1 cellular context compared by ENCODE assay signal in genomic region chr6:27758471-27758870, GRCh38.
TF ChIP-seq lines count a peak whose summit lies in the region.

No MANE protein-coding gene starts in this region.

TF ChIP-seq in WTC11, 78 proteins besides CTCF, POLR2A, EP300 and RAD21 (continued from another document):
- TF ChIP-seq ARID4B (CRISPR knock-in tag; IDR thresholded peaks at IDR 0.05; ENCODE audit: borderline replicate concordance) (no peak), E2F4 (CRISPR knock-in tag; IDR thresholded peaks at IDR 0.05; ENCODE audit: borderline replicate concordance, low read depth) (no peak), SMAD4 (CRISPR knock-in tag; IDR thresholded peaks at IDR 0.05) (no peak), ZNF121 (CRISPR knock-in tag; IDR thresholded peaks at IDR 0.05) (no peak), SMAD3 (CRISPR knock-in tag; IDR thresholded peaks at IDR 0.05; ENCODE audit: borderline replicate concordance) (no peak), NR3C1 (CRISPR knock-in tag; conservative IDR thresholded peaks at IDR 0.05; ENCODE audit: low read depth) (no peak)
- TF ChIP-seq, protein P1, sequence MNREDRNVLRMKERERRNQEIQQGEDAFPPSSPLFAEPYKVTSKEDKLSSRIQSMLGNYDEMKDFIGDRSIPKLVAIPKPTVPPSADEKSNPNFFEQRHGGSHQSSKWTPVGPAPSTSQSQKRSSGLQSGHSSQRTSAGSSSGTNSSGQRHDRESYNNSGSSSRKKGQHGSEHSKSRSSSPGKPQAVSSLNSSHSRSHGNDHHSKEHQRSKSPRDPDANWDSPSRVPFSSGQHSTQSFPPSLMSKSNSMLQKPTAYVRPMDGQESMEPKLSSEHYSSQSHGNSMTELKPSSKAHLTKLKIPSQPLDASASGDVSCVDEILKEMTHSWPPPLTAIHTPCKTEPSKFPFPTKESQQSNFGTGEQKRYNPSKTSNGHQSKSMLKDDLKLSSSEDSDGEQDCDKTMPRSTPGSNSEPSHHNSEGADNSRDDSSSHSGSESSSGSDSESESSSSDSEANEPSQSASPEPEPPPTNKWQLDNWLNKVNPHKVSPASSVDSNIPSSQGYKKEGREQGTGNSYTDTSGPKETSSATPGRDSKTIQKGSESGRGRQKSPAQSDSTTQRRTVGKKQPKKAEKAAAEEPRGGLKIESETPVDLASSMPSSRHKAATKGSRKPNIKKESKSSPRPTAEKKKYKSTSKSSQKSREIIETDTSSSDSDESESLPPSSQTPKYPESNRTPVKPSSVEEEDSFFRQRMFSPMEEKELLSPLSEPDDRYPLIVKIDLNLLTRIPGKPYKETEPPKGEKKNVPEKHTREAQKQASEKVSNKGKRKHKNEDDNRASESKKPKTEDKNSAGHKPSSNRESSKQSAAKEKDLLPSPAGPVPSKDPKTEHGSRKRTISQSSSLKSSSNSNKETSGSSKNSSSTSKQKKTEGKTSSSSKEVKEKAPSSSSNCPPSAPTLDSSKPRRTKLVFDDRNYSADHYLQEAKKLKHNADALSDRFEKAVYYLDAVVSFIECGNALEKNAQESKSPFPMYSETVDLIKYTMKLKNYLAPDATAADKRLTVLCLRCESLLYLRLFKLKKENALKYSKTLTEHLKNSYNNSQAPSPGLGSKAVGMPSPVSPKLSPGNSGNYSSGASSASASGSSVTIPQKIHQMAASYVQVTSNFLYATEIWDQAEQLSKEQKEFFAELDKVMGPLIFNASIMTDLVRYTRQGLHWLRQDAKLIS (CRISPR knock-in tag; IDR thresholded peaks at IDR 0.05; ENCODE audit: borderline replicate concordance): no peak
TF ChIP-seq in WTC11: peak in this region for 0.
